In genomic region chr1:172144445-172145060, GRCh38 we compare ENCODE assay signal across 10 cellular contexts.
DNase-seq lines count a peak whose midpoint lies in the region; ATAC-seq, FAIRE-seq and TF ChIP-seq lines count a peak whose summit lies in the region.
"Had no signal": no experiment of that assay in that cellular context is flagged by ENCODE, and none has a peak within 500 bp of the region (broad histone marks: within the 10 kb centered on the region; RNA-seq: fewer than 3 reads in every experiment).

No MANE protein-coding gene starts in this region.

- H3K79me2 ChIP-seq in GM23248 (ENCODE audit: insufficient read depth), result peaks cover 49% of the 10 kb centered on the region
- H3K79me2 ChIP-seq in K562 (ENCODE audit: control insufficient read depth, insufficient read depth, low read length), result no peaks in the 10 kb centered on the region
- H3K79me2 ChIP-seq in smooth muscle cell (ENCODE audit: low read depth), result peaks cover 55% of the 10 kb centered on the region

- ATAC-seq in K562 (peak; percentile 34; the same call in 2 of the 3 replicates), HG03135 (IDR thresholded peaks at IDR 0.05; ENCODE audit: unreplicated experiment) (no peak), GM18505 (IDR thresholded peaks at IDR 0.05; ENCODE audit: unreplicated experiment) (no peak)

- no peak for TF ChIP-seq CTCF in K562 (IDR thresholded peaks at IDR 0.05 in 2 of 3, conservative IDR thresholded peaks at IDR 0.05 in 1 of 3; ENCODE audit: insufficient read depth in 2 of 3, low read depth in 1 of 3, low read length in 3 of 3)
- TF ChIP-seq CTCF in smooth muscle cell (IDR thresholded peaks at IDR 0.05; ENCODE audit: borderline replicate concordance, insufficient read depth, poor library complexity, severe bottlenecking), result no peak

- CTCF ChIA-PET in K562 (lab: Yijun Ruan, JAX; ENCODE audit: low intra/inter-chr PET ratio), result interaction anchor here (0.5 kb wide), 1 partner anchor 73 kb away, joined by 3 read pairs; no protein-coding TSS in a partner anchor

- no peaks in the 10 kb centered on the region for H3K27me3 ChIP-seq in GM23248 (replicated peaks; ENCODE audit: insufficient read depth)
- peaks cover 0 to 6% of the 10 kb centered on the region in 2 experiments; a peak in 2 of 5 replicates for H3K27me3 ChIP-seq in K562 (ENCODE audit: control insufficient read depth in 2 of 2, insufficient read depth in 2 of 2, low read length in 2 of 2)
- no peaks in the 10 kb centered on the region for H3K27me3 ChIP-seq in layer of hippocampus (ENCODE audit: control insufficient read depth, insufficient read depth, low read length)
- H3K27me3 ChIP-seq in smooth muscle cell (ENCODE audit: low read depth), result no peaks in the 10 kb centered on the region

- in situ Hi-C loops in GM23248 (cut with MboI) (no loop called here), K562 (cut with MboI) (no loop called here)

- POLR2A ChIA-PET in K562 (lab: Yijun Ruan, JAX), result no interaction called here

- no peak for FAIRE-seq in K562 (lab: Jason Lieb, UNC)

- H3F3A ChIP-seq in GM23248 (ENCODE audit: insufficient read depth) (peaks cover 77% of the 10 kb centered on the region), smooth muscle cell (ENCODE audit: low read depth) (peaks cover 62% of the 10 kb centered on the region)

- no peaks in the 10 kb centered on the region for H3K9me3 ChIP-seq in GM23248 (ENCODE audit: low read depth)
- no peaks in the 10 kb centered on the region for H3K9me3 ChIP-seq in K562 (replicated peaks; ENCODE audit: control insufficient read depth, insufficient read depth, low read depth, low read length)
- H3K9me3 ChIP-seq in smooth muscle cell (replicated peaks; ENCODE audit: low read depth), result no peaks in the 10 kb centered on the region

- H3K36me3 ChIP-seq in GM23248 (ENCODE audit: low read depth) (peaks cover 29% of the 10 kb centered on the region), K562 (ENCODE audit: control insufficient read depth, insufficient read depth, low read length) (no peaks in the 10 kb centered on the region), smooth muscle cell (ENCODE audit: low read depth) (peaks cover 5% of the 10 kb centered on the region)

- intact Hi-C loops in K562 (cut with micrococcal nuclease), result no loop called here

- H3K4me2 ChIP-seq in GM23248 (ENCODE audit: unreplicated experiment), result peak overlapping the region; percentile 99
- H3K4me2 ChIP-seq in K562 (ENCODE audit: insufficient read depth, low read length), result no peak overlapping the region
- H3K4me2 ChIP-seq in smooth muscle cell, result peak overlapping the region; percentile 94

- peak; percentile 99 for DNase-seq in GM23248
- DNase-seq in K562 (ENCODE audit: extremely low read depth in 1 of 4, low spot score in 3 of 4), result no peak
- peak; percentile 63 for DNase-seq in smooth muscle cell (lab: John Stamatoyannopoulos, UW; ENCODE audit: unreplicated experiment)
- DNase-seq in kidney glomerular epithelial cell (lab: John Stamatoyannopoulos, UW), result no peak
- DNase-seq in GM19238 (ENCODE audit: insufficient read length, low spot score), result no peak
- DNase-seq: amygdala, occipital lobe had no signal

- TF ChIP-seq POLR2A in K562 (conservative IDR thresholded peaks at IDR 0.05) (no peak), GM18505 (IDR thresholded peaks at IDR 0.05; ENCODE audit: borderline replicate concordance, extremely low read depth, insufficient read depth, insufficient read length) (no peak)

- no peak for TF ChIP-seq RAD21 in K562 (CRISPR knock-in tag; conservative IDR thresholded peaks at IDR 0.05 in 1 of 2, IDR thresholded peaks at IDR 0.05 in 1 of 2)

- H4K20me1 ChIP-seq in GM23248 (ENCODE audit: insufficient read depth), result no peaks in the 10 kb centered on the region
- H4K20me1 ChIP-seq in K562 (replicated peaks; ENCODE audit: control insufficient read depth, insufficient read depth, low read length), result no peaks in the 10 kb centered on the region
- H4K20me1 ChIP-seq in smooth muscle cell (ENCODE audit: low read depth), result peaks cover 30% of the 10 kb centered on the region

- peaks cover 54% of the 10 kb centered on the region for H3K4me1 ChIP-seq in GM23248 (ENCODE audit: insufficient read depth)
- H3K4me1 ChIP-seq in K562 (replicated peaks in 1 of 2; ENCODE audit: control insufficient read depth in 2 of 2, insufficient read depth in 2 of 2, low read length in 2 of 2), result no peaks in the 10 kb centered on the region
- H3K4me1 ChIP-seq in smooth muscle cell (ENCODE audit: low read depth), result peaks cover 37% of the 10 kb centered on the region

- no TSS peak for BruUV-seq in K562 (replicated peaks; lab: Mats Ljungman, UMichigan)

- H3K9me1 ChIP-seq in K562 (ENCODE audit: control insufficient read depth, insufficient read depth, low read length), result no peaks in the 10 kb centered on the region

- 0 to 1% methylated on average over 13 of the region's 13 CpGs for WGBS in GM23248 (ENCODE audit: low coverage in 1 of 2, low lambda C conversion rate in 2 of 2, missing lambda C conversion rate in 2 of 2), 2 experiments
- WGBS in K562 (ENCODE audit: insufficient coverage, low coverage, missing lambda C conversion rate), result 0% methylated on average over 13 of the region's 13 CpGs
- WGBS in smooth muscle cell (ENCODE audit: low lambda C conversion rate), result 18% methylated on average over 13 of the region's 13 CpGs

- H3K4me3 ChIP-seq in GM23248, result peak overlapping the region; percentile 99
- no peak overlapping the region for H3K4me3 ChIP-seq in K562
- H3K4me3 ChIP-seq in smooth muscle cell, result peak overlapping the region; percentile 72

- H3K9me2 ChIP-seq in GM23248 (ENCODE audit: insufficient read depth), result no peaks in the 10 kb centered on the region

- peak overlapping the region; percentile 99 for H3K9ac ChIP-seq in GM23248
- no peak overlapping the region for H3K9ac ChIP-seq in K562 (ENCODE audit: insufficient read depth in 1 of 2, low read depth in 2 of 2, low read length in 2 of 2)
- peak overlapping the region; percentile 99 for H3K9ac ChIP-seq in smooth muscle cell (ENCODE audit: low read depth)

- H3K27ac ChIP-seq in GM23248 (peak overlapping the region; percentile 98), K562 (ENCODE audit: extremely low read depth, low read depth, low read length) (no peak overlapping the region), layer of hippocampus (ENCODE audit: low read depth, low read length) (peak overlapping the region; percentile 6), smooth muscle cell (ENCODE audit: low read depth) (peak overlapping the region; percentile 98)

- no peak for TF ChIP-seq EP300 in K562 (IDR thresholded peaks at IDR 0.05; ENCODE audit: low read length)

- H2AFZ ChIP-seq in GM23248, result peak overlapping the region; percentile 70
- H2AFZ ChIP-seq in K562 (ENCODE audit: low read depth, low read length), result no peak overlapping the region
- H2AFZ ChIP-seq in smooth muscle cell (ENCODE audit: low read depth), result no peak overlapping the region

TF ChIP-seq in K562, 482 proteins besides CTCF, POLR2A, EP300 and RAD21 (continues in another document):
- TF ChIP-seq CEBPG (CRISPR knock-in tag; IDR thresholded peaks at IDR 0.05) (no peak), CEBPG (tag; conservative IDR thresholded peaks at IDR 0.05 in 1 of 2, IDR thresholded peaks at IDR 0.05 in 1 of 2) (no peak), JUNB (CRISPR knock-in tag; conservative IDR thresholded peaks at IDR 0.05) (no peak), HSF4 (CRISPR knock-in tag; IDR thresholded peaks at IDR 0.05; ENCODE audit: borderline replicate concordance) (no peak)

Comparison
In these comparisons a context has a peak if more than half of its experiments do, and no peak if none do; other contexts are left out.
1. DNase-seq: peak in GM23248 (single experiment) and smooth muscle cell (single experiment); none in K562 (0 of 4), kidney glomerular epithelial cell (single experiment) and GM19238 (single experiment).
2. H3K9ac ChIP-seq: peak in GM23248 (single experiment) and smooth muscle cell (single experiment); none in K562 (0 of 2).